Comparison of ENCODE assay signal across 18 cellular contexts in the genomic region with DNA sequence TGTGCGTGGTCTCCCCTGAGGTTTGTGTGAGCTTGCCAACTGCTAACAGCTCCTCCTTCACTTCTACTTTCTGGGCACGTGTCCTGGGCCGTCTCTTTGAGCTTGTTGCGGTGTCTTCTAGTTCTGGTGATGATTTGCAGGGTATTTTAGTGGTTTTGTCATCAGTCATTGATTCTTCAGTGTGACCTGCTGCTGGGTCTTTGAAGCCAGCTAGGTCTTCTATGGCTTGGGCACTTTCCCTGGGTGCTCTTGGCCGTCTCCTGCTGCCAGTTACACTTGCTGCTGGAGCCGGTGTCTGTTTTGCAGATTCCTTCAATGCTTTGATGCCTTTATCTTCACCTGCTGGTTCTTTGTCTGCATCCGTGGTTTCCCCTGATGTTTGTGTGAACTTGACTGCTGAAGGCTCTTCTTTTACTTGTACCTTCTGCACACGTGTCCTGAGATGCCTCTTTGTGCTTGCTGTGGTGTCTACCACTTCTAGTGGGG. TPM values are rescaled to one million over a fixed set of nuclear protein-coding genes. Genes with fewer than 3 reads are reported as not detected.
DNase-seq lines count a peak whose midpoint lies in the region; ATAC-seq and TF ChIP-seq lines count a peak whose summit lies in the region.
"Had no signal": no experiment of that assay in that cellular context is flagged by ENCODE, and none has a peak within 500 bp of the region (broad histone marks: within the 10 kb centered on the region; RNA-seq: fewer than 3 reads in every experiment).

No MANE protein-coding gene starts in this region.

- H3K27me3 Mint-ChIP-seq in activated naive CD4-positive, alpha-beta T cell treated with anti-CD3 and anti-CD28 coated beads for 36 hours (ENCODE audit: low read depth) = no peaks in the 10 kb centered on the region
- H3K27me3 Mint-ChIP-seq in T-helper 17 cell (no peaks in the 10 kb centered on the region), natural killer cell (ENCODE audit: low read depth in 2 of 2) (peaks cover 6 to 16% of the 10 kb centered on the region in 2 donors)
- H3K27me3 Mint-ChIP-seq: brain; dendritic cell treated with granulocyte-macrophage colony-stimulating factor and Interleukin-4, amounts not matched to agents 40 ng/mL and 50 ng/mL, for 4 days had no signal

- ATAC-seq in T-helper 17 cell (peak; percentile 83), natural killer cell (peak; percentile 72 to 89 (median 73)), GM18502 (IDR thresholded peaks at IDR 0.05; ENCODE audit: poor library complexity, unreplicated experiment) (no peak), GM21786 (IDR thresholded peaks at IDR 0.05; ENCODE audit: unreplicated experiment) (no peak)
- ATAC-seq: K562 had no signal

- intact Hi-C loops in activated naive CD4-positive, alpha-beta T cell treated with anti-CD3 and anti-CD28 coated beads for 36 hours (cut with micrococcal nuclease) = no loop called here
- intact Hi-C loops in natural killer cell (cut with micrococcal nuclease) = no loop called here

- DNase-seq in activated naive CD4-positive, alpha-beta T cell treated with Interleukin-2 at 50 U/mL for 16 hours = peak; percentile 19
- DNase-seq in activated naive CD4-positive, alpha-beta T cell treated with anti-CD3 and anti-CD28 coated beads for 36 hours = no peak
- no peak for DNase-seq in T-helper 17 cell
- peak; percentile 39 for DNase-seq in activated gamma-delta T cell treated with anti-CD3 and anti-CD28 coated beads, Interleukin-2, amount 50 U/mL, for 16 hours (ENCODE audit: low read depth)
- DNase-seq in natural killer cell = no peak
- DNase-seq in NCI-H1694 (lab: John Stamatoyannopoulos, UW) = no peak
- DNase-seq: HFFc6; hippocampal formation; NCI-H2081; NK-92 treated with Interleukin-12 subunit alpha and Interleukin-12 subunit beta, amount 100 ng/mL, for 24 hours; right cardiac atrium; SK-N-SH had no signal

- no peak for TF ChIP-seq CTCF in natural killer cell (IDR thresholded peaks at IDR 0.05)

- peaks cover 46% of the 10 kb centered on the region for H3K36me3 Mint-ChIP-seq in activated naive CD4-positive, alpha-beta T cell treated with anti-CD3 and anti-CD28 coated beads for 36 hours (ENCODE audit: low read depth)
- H3K36me3 Mint-ChIP-seq in T-helper 17 cell (ENCODE audit: low read depth) (peaks cover 2% of the 10 kb centered on the region), natural killer cell (no peaks in the 10 kb centered on the region)

- H3K9me3 ChIP-seq in T-helper 17 cell (ENCODE audit: control insufficient read depth, low read length, poor library complexity, severe bottlenecking) = no peaks in the 10 kb centered on the region
- H3K9me3 ChIP-seq: SK-N-SH, thoracic aorta had no signal

- H3K9me3 Mint-ChIP-seq in activated naive CD4-positive, alpha-beta T cell treated with anti-CD3 and anti-CD28 coated beads for 36 hours = peaks cover 6% of the 10 kb centered on the region
- no peaks in the 10 kb centered on the region for H3K9me3 Mint-ChIP-seq in natural killer cell
- H3K9me3 Mint-ChIP-seq: dendritic cell treated with granulocyte-macrophage colony-stimulating factor and Interleukin-4, amounts not matched to agents 40 ng/mL and 50 ng/mL, for 4 days; HFFc6 had no signal

- no peak overlapping the region for H3K27ac Mint-ChIP-seq in activated naive CD4-positive, alpha-beta T cell treated with anti-CD3 and anti-CD28 coated beads for 36 hours
- H3K27ac Mint-ChIP-seq in T-helper 17 cell = peak overlapping the region; percentile 84
- H3K27ac Mint-ChIP-seq in natural killer cell = peak overlapping the region; percentile 11 to 50
- H3K27ac Mint-ChIP-seq: brain; dendritic cell treated with granulocyte-macrophage colony-stimulating factor and Interleukin-4, amounts not matched to agents 40 ng/mL and 50 ng/mL, for 4 days; HFFc6 had no signal

- H3K4me3 Mint-ChIP-seq in activated naive CD4-positive, alpha-beta T cell treated with anti-CD3 and anti-CD28 coated beads for 36 hours = no peak overlapping the region
- H3K4me3 Mint-ChIP-seq in T-helper 17 cell (peak overlapping the region; percentile 78), natural killer cell (peak overlapping the region; percentile 8)
- H3K4me3 Mint-ChIP-seq: brain; dendritic cell treated with granulocyte-macrophage colony-stimulating factor and Interleukin-4, amounts not matched to agents 40 ng/mL and 50 ng/mL, for 4 days; HFFc6 had no signal

- CTCF ChIA-PET in activated naive CD4-positive, alpha-beta T cell treated with anti-CD3 and anti-CD28 coated beads for 36 hours (lab: Charles Lee) = interaction anchor here (0.8 to 1.5 kb wide), 4 partner anchors 10 to 69 kb away, joined by 3 read pairs; no protein-coding TSS in a partner anchor

- peaks cover 17% of the 10 kb centered on the region for H3K4me1 Mint-ChIP-seq in activated naive CD4-positive, alpha-beta T cell treated with anti-CD3 and anti-CD28 coated beads for 36 hours (ENCODE audit: low read depth)
- H3K4me1 Mint-ChIP-seq in T-helper 17 cell (peaks cover 20% of the 10 kb centered on the region), natural killer cell (peaks cover 16 to 34% of the 10 kb centered on the region in 2 donors)
- H3K4me1 Mint-ChIP-seq: brain had no signal

RNA-seq across cellular contexts. Expression of a gene that starts 23.0 kb away (rescaled TPM):
- total RNA-seq in activated naive CD4-positive, alpha-beta T cell treated with anti-CD3 and anti-CD28 coated beads for 36 hours = 100 to 1,000 TPM; 266 to 273 TPM
- total RNA-seq in T-helper 17 cell (1 to 10 TPM; 1.3 to 1.8 TPM), natural killer cell (10 to 100 TPM in 1 of 3 donors, 1 to 10 TPM in 2; 5.3 to 10.0 (median 6.8) TPM)

Comparison
In these comparisons a context has a peak if more than half of its experiments do, and no peak if none do; other contexts are left out.
1. DNase-seq: peak in activated naive CD4-positive, alpha-beta T cell treated with Interleukin-2 at 50 U/mL for 16 hours (single experiment) and activated gamma-delta T cell treated with anti-CD3 and anti-CD28 coated beads, Interleukin-2, amount 50 U/mL, for 16 hours (single experiment); none in activated naive CD4-positive, alpha-beta T cell treated with anti-CD3 and anti-CD28 coated beads for 36 hours (single experiment), T-helper 17 cell (0 of 3), natural killer cell (single experiment) and NCI-H1694 (single experiment).
2. ATAC-seq: peak in T-helper 17 cell (single experiment) and natural killer cell (3 of 3); none in GM18502 (single experiment) and GM21786 (single experiment).
3. RNA of a gene that starts 23.0 kb away (total RNA-seq): 266 to 273 TPM in activated naive CD4-positive, alpha-beta T cell treated with anti-CD3 and anti-CD28 coated beads for 36 hours; 5.3 to 10.0 TPM in natural killer cell and 1.3 to 1.8 TPM in T-helper 17 cell; every median in the first group is over 10 times any median in the second.